Comparison of ENCODE assay signal across 8 cellular contexts in the genomic region with DNA sequence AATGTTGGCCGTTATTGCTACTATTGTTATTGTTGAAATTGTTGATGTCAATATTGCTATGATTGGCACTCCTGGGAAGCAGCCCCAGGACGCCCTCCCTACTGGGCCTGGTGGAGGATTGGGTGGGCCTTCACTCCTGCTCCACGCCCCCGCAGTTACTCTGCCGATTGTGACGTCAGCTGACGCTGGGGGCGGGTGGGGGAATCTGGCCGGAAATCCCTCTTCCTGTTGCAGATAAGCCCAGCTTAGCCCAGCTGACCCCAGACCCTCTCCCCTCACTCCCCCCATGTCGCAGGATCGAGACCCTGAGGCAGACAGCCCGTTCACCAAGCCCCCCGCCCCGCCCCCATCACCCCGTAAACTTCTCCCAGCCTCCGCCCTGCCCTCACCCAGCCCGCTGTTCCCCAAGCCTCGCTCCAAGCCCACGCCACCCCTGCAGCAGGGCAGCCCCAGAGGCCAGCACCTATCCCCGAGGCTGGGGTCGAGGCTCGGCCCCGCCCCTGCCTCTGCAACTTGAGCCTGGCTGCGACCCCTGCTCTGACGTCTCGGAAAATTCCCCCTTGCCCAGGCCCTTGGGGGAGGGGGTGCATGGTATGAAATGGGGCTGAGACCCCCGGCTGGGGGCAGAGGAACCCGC. TPM values are rescaled to one million over a fixed set of nuclear protein-coding genes. Genes with fewer than 3 reads are reported as not detected.
A peak's percentile ranks its signal among the peaks of the same experiment; 100 is the strongest.
DNase-seq lines count a peak whose midpoint lies in the region; ATAC-seq and TF ChIP-seq lines count a peak whose summit lies in the region.

A gene with protein sequence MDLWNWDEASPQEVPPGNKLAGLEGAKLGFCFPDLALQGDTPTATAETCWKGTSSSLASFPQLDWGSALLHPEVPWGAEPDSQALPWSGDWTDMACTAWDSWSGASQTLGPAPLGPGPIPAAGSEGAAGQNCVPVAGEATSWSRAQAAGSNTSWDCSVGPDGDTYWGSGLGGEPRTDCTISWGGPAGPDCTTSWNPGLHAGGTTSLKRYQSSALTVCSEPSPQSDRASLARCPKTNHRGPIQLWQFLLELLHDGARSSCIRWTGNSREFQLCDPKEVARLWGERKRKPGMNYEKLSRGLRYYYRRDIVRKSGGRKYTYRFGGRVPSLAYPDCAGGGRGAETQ (plus strand): TSS at position 231 of the 637 bp plus-strand sequence. CDS start 716 bp downstream, outside the sequence.

- H3K4me3 Mint-ChIP-seq in nephron progenitor cell: peak within 1 kb of the TSS; percentile 84

- H3K9me3 Mint-ChIP-seq in nephron progenitor cell: no peaks in the 10 kb centered on the region

- H3K36me3 ChIP-seq in DOHH2 (ENCODE audit: control insufficient read depth, low read length): peaks cover 17% of the 10 kb centered on the region
- peaks cover 18% of the 10 kb centered on the region for H3K36me3 ChIP-seq in brain microvascular endothelial cell (replicated peaks)
- peaks cover 0 to 19% of the 10 kb centered on the region in 2 donors for H3K36me3 ChIP-seq in gastroesophageal sphincter

- H3K27ac Mint-ChIP-seq in nephron progenitor cell: no peak within 1 kb of the TSS

- H3K36me3 Mint-ChIP-seq in nephron progenitor cell (ENCODE audit: low read depth): peaks cover 8% of the 10 kb centered on the region

- H3K4me1 Mint-ChIP-seq in nephron progenitor cell: peaks cover 46% of the 10 kb centered on the region

- DNase-seq in brain microvascular endothelial cell: peak; percentile 40
- DNase-seq in nephron progenitor cell: peak; percentile 52
- no peak for DNase-seq in NCI-H1417 treated with DMSO at 0.1 percent for 48 hours (lab: John Stamatoyannopoulos, UW)

- TF ChIP-seq POLR2A in gastroesophageal sphincter (IDR thresholded peaks at IDR 0.05): no peak

- H3K27me3 ChIP-seq in DOHH2 (ENCODE audit: control insufficient read depth, low read length) (no peaks in the 10 kb centered on the region), brain microvascular endothelial cell (replicated peaks) (no peaks in the 10 kb centered on the region), gastroesophageal sphincter (no peaks in the 10 kb centered on the region)

- peaks cover 45% of the 10 kb centered on the region for H3K4me1 ChIP-seq in DOHH2 (ENCODE audit: control insufficient read depth, low read length)
- H3K4me1 ChIP-seq in gastroesophageal sphincter: peaks cover 0 to 44% (median 6%) of the 10 kb centered on the region in 3 donors

- peaks cover 13% of the 10 kb centered on the region for H3F3A ChIP-seq in DOHH2 (ENCODE audit: control insufficient read depth, insufficient read depth)

- H3K79me2 ChIP-seq in DOHH2 (ENCODE audit: control insufficient read depth, low read length): no peaks in the 10 kb centered on the region

- in situ Hi-C loops in brain microvascular endothelial cell (cut with HindIII; ENCODE audit: low pct_ligation_motif_present, low sequenced_read_pairs): no loop called here

- peaks cover 5% of the 10 kb centered on the region for H3K27me3 Mint-ChIP-seq in nephron progenitor cell (ENCODE audit: low read depth, poor library complexity)

- H3K9me3 ChIP-seq in DOHH2 (ENCODE audit: control insufficient read depth, insufficient read depth, low read length) (no peaks in the 10 kb centered on the region), gastroesophageal sphincter (no peaks in the 10 kb centered on the region)

- no peak within 1 kb of the TSS for H3K27ac ChIP-seq in DOHH2 (ENCODE audit: low read depth, low read length)
- H3K27ac ChIP-seq in brain microvascular endothelial cell: no peak within 1 kb of the TSS
- peak within 1 kb of the TSS in 1 of 4 donors; percentile 6 for H3K27ac ChIP-seq in gastroesophageal sphincter

- ATAC-seq in gastroesophageal sphincter (no peak), HG03520 (IDR thresholded peaks at IDR 0.05; ENCODE audit: unreplicated experiment) (no peak), GM18873 (IDR thresholded peaks at IDR 0.05; ENCODE audit: low FRiP score, unreplicated experiment) (no peak)

- H3K9me2 ChIP-seq in DOHH2 (replicated peaks; ENCODE audit: control insufficient read depth, low read length): no peaks in the 10 kb centered on the region

- no peaks in the 10 kb centered on the region for H4K20me1 ChIP-seq in DOHH2 (ENCODE audit: control insufficient read depth, insufficient read depth, low read depth, low read length)

- 9 to 13% methylated on average over 1 to 6 of the region's 28 CpGs for WGBS in gastroesophageal sphincter (ENCODE audit: low coverage in 1 of 2), 2 donors

- H3K4me3 ChIP-seq in DOHH2 (ENCODE audit: low read length) (peak within 1 kb of the TSS; percentile 81), brain microvascular endothelial cell (ENCODE audit: low read depth, low read length) (peak within 1 kb of the TSS; percentile 20), gastroesophageal sphincter (no peak within 1 kb of the TSS)

- peak within 1 kb of the TSS; percentile 92 for H3K4me2 ChIP-seq in DOHH2 (ENCODE audit: low read length)

- TF ChIP-seq EP300 in gastroesophageal sphincter (IDR thresholded peaks at IDR 0.05): no peak

- TF ChIP-seq CTCF in DOHH2 (IDR thresholded peaks at IDR 0.05; ENCODE audit: low read depth, low read length, poor library complexity, severe bottlenecking): no peak
- TF ChIP-seq CTCF in brain microvascular endothelial cell (IDR thresholded peaks at IDR 0.05; ENCODE audit: low read depth, low read length, missing control alignments): no peak
- no peak for TF ChIP-seq CTCF in nephron progenitor cell (IDR thresholded peaks at IDR 0.05)
- TF ChIP-seq CTCF in gastroesophageal sphincter (IDR thresholded peaks at IDR 0.05): no peak

TF ChIP-seq in PFSK-1, 5 proteins besides CTCF, POLR2A, EP300 and RAD21:
- peak; percentile 25 for TF ChIP-seq FOXP2 (optimal IDR thresholded peaks at IDR 0.05; ENCODE audit: borderline replicate concordance, extremely low read depth, extremely low read length, insufficient read depth)
- TF ChIP-seq, protein P1, sequence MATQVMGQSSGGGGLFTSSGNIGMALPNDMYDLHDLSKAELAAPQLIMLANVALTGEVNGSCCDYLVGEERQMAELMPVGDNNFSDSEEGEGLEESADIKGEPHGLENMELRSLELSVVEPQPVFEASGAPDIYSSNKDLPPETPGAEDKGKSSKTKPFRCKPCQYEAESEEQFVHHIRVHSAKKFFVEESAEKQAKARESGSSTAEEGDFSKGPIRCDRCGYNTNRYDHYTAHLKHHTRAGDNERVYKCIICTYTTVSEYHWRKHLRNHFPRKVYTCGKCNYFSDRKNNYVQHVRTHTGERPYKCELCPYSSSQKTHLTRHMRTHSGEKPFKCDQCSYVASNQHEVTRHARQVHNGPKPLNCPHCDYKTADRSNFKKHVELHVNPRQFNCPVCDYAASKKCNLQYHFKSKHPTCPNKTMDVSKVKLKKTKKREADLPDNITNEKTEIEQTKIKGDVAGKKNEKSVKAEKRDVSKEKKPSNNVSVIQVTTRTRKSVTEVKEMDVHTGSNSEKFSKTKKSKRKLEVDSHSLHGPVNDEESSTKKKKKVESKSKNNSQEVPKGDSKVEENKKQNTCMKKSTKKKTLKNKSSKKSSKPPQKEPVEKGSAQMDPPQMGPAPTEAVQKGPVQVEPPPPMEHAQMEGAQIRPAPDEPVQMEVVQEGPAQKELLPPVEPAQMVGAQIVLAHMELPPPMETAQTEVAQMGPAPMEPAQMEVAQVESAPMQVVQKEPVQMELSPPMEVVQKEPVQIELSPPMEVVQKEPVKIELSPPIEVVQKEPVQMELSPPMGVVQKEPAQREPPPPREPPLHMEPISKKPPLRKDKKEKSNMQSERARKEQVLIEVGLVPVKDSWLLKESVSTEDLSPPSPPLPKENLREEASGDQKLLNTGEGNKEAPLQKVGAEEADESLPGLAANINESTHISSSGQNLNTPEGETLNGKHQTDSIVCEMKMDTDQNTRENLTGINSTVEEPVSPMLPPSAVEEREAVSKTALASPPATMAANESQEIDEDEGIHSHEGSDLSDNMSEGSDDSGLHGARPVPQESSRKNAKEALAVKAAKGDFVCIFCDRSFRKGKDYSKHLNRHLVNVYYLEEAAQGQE (IDR thresholded peaks at IDR 0.05; ENCODE audit: insufficient read depth in 1 of 2, low read depth in 2 of 2, low read length in 2 of 2): no peak

RNA-seq across cellular contexts. Expression of the gene that starts here (rescaled TPM):
- polyA plus RNA-seq in PFSK-1 (2012; ENCODE audit: insufficient read length, low read depth): 2.8 TPM
- total RNA-seq in gastroesophageal sphincter: not detected

Comparison
In these comparisons a context has a peak if more than half of its experiments do, and no peak if none do; other contexts are left out.
1. H3K4me3 ChIP-seq: peak in DOHH2 (single experiment) and brain microvascular endothelial cell (single experiment); none in gastroesophageal sphincter (0 of 2).